20 cellular contexts compared by ENCODE assay signal in the genomic region with DNA sequence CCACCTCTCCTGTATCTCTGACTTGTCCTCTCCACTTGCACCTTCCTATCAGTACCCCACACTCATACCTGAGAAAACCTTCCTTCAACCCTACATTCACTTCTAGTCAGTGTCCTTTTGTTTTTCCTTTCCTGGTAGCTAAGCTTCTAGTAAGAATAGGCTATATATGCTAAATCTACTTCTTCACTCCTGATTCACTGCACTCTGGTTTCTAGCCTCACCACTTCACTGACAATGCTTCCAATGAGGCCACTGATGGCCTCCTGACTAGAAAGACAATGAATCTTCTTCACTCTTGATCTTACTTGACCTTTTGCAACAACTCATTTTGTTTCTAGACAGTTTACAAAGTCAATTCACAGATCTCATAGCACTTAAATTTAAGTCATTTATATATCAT.
"Had no signal": no experiment of that assay in that cellular context is flagged by ENCODE, and none has a peak within 500 bp of the region (broad histone marks: within the 10 kb centered on the region; RNA-seq: fewer than 3 reads in every experiment).

No MANE protein-coding gene starts in this region.

- H3K4me3 Mint-ChIP-seq: activated CD8-positive, alpha-beta memory T cell treated with anti-CD3 and anti-CD28 coated beads, Interleukin-2, amount 10 ng/mL, durations not matched to agents 7 days and 5 days; effector memory CD8-positive, alpha-beta T cell; memory B cell; neural crest cell; stimulated activated memory B cell treated with anti-CD40 and anti-IgM and Interleukin-4, amounts not matched to agents 10 μg/mL and 1 μg/mL and 100 μg/mL, for 72 hours had no signal

- H3K36me3 ChIP-seq: adrenal gland, esophagus squamous epithelium, thyroid gland had no signal

- H3K79me2 ChIP-seq: hepatocyte had no signal

- H2AFZ ChIP-seq: hepatocyte had no signal

- H3K27me3 ChIP-seq: adrenal gland, esophagus squamous epithelium, hepatocyte, thyroid gland had no signal

- H3K27me3 Mint-ChIP-seq: activated CD8-positive, alpha-beta memory T cell treated with anti-CD3 and anti-CD28 coated beads, Interleukin-2, amount 10 ng/mL, durations not matched to agents 7 days and 5 days; effector memory CD8-positive, alpha-beta T cell; memory B cell; naive B cell; stimulated activated memory B cell treated with anti-CD40 and anti-IgM and Interleukin-4, amounts not matched to agents 10 μg/mL and 1 μg/mL and 100 μg/mL, for 72 hours had no signal

- H3K9me3 ChIP-seq: adrenal gland, esophagus squamous epithelium, mucosa of descending colon, psoas muscle, thyroid gland had no signal

- H3K9me3 Mint-ChIP-seq: effector memory CD8-positive, alpha-beta T cell; memory B cell; naive B cell; neural crest cell; stimulated activated memory B cell treated with anti-CD40 and anti-IgM and Interleukin-4, amounts not matched to agents 10 μg/mL and 1 μg/mL and 100 μg/mL, for 72 hours had no signal

- DNase-seq: activated CD4-positive, alpha-beta T cell treated with anti-CD3 and anti-CD28 coated beads, Interleukin-2, amount 50 U/mL, for 4 hours; activated CD8-positive, alpha-beta memory T cell treated with anti-CD3 and anti-CD28 coated beads, Interleukin-2, amount 10 ng/mL, durations not matched to agents 7 days and 5 days; activated naive CD4-positive, alpha-beta T cell; adrenal gland; effector memory CD8-positive, alpha-beta T cell; esophagus squamous epithelium; mucosa of descending colon; naive B cell; psoas muscle; right cardiac atrium; SHP77 treated with DMSO at 0.1 percent for 48 hours; stimulated activated CD4-positive, alpha-beta T cell treated with anti-CD3 and anti-CD28 coated beads, Interleukin-15, amount 100 ng/mL, for 24 hours; stimulated activated CD4-positive, alpha-beta T cell treated with anti-CD3 and anti-CD28 coated beads, Interleukin-4, amount 100 ng/mL, for 1 hour; T-helper 1 cell; thyroid gland had no signal

- ATAC-seq: activated CD8-positive, alpha-beta memory T cell treated with anti-CD3 and anti-CD28 coated beads, Interleukin-2, amount 10 ng/mL, durations not matched to agents 7 days and 5 days; effector memory CD8-positive, alpha-beta T cell; mucosa of descending colon; psoas muscle; right cardiac atrium; stimulated activated memory B cell treated with anti-CD40 and anti-IgM and Interleukin-4, amounts not matched to agents 10 μg/mL and 1 μg/mL and 100 μg/mL, for 72 hours had no signal

- H3K4me2 ChIP-seq: hepatocyte had no signal

- H3K4me3 ChIP-seq: adrenal gland, esophagus squamous epithelium, hepatocyte, mucosa of descending colon, psoas muscle, skin epidermis, thyroid gland had no signal

- H3K27ac Mint-ChIP-seq: activated CD8-positive, alpha-beta memory T cell treated with anti-CD3 and anti-CD28 coated beads, Interleukin-2, amount 10 ng/mL, durations not matched to agents 7 days and 5 days; effector memory CD8-positive, alpha-beta T cell; memory B cell; stimulated activated memory B cell treated with anti-CD40 and anti-IgM and Interleukin-4, amounts not matched to agents 10 μg/mL and 1 μg/mL and 100 μg/mL, for 72 hours had no signal

- H3K36me3 Mint-ChIP-seq: activated CD8-positive, alpha-beta memory T cell treated with anti-CD3 and anti-CD28 coated beads, Interleukin-2, amount 10 ng/mL, durations not matched to agents 7 days and 5 days; naive B cell had no signal

- H3K27ac ChIP-seq: adrenal gland, esophagus squamous epithelium, hepatocyte, psoas muscle, skin epidermis, thyroid gland had no signal

- H3K4me1 ChIP-seq: esophagus squamous epithelium had no signal
